Comparison of ENCODE assay signal across 31 cellular contexts in the genomic region with DNA sequence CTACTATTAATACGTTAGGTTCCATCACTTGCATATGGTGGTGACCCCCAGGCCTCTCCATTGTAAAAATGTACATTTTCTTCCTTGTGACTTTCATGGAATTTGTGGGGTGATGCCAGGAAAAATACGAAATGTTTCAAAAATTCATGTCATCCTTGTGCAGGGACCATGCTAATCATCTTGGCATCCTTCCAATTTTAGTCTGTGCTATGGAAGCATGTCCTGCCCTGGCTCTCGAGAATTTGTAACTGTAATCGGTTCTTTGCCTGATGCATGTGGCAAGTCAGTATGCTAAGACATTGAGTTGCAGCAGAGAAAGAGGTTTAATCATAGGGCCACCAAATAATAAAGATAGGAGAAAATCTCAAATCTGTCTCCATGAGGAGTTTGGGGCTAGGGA. TPM values are rescaled to one million over a fixed set of nuclear protein-coding genes. Genes with fewer than 3 reads are reported as not detected.
DNase-seq lines count a peak whose midpoint lies in the region; FAIRE-seq and TF ChIP-seq lines count a peak whose summit lies in the region.
"Had no signal": no experiment of that assay in that cellular context is flagged by ENCODE, and none has a peak within 500 bp of the region (broad histone marks: within the 10 kb centered on the region; RNA-seq: fewer than 3 reads in every experiment).

No MANE protein-coding gene starts in this region.

- no peaks in the 10 kb centered on the region for H3K36me3 Mint-ChIP-seq in neural progenitor cell
- H3K36me3 Mint-ChIP-seq: activated naive CD4-positive, alpha-beta T cell treated with anti-CD3 and anti-CD28 coated beads, Interleukin-2, amount 50 U/mL, for 24 hours; CD4-positive, alpha-beta memory T cell; natural killer cell had no signal

- no peaks in the 10 kb centered on the region for H3K9me3 Mint-ChIP-seq in neural progenitor cell
- H3K9me3 Mint-ChIP-seq: activated CD4-positive, alpha-beta memory T cell treated with anti-CD3 and anti-CD28 coated beads, Interleukin-2, amount 10 ng/mL, durations not matched to agents 7 days and 5 days; activated naive CD4-positive, alpha-beta T cell treated with anti-CD3 and anti-CD28 coated beads, Interleukin-2, amount 50 U/mL, for 24 hours; activated T-helper 17 cell treated with anti-CD3 and anti-CD28 coated beads, Interleukin-2, amount 50 U/mL, for 72 hours; dendritic cell treated with granulocyte-macrophage colony-stimulating factor and Interleukin-4, amounts not matched to agents 40 ng/mL and 50 ng/mL, for 4 days; GM23338; natural killer cell; stimulated activated naive CD8-positive, alpha-beta T cell treated with anti-CD3 and anti-CD28 coated beads, Interleukin-15, Interleukin-2, amounts not matched to agents 100 ng/mL and 50 ng/mL, for 24 hours had no signal

- FAIRE-seq in GM19239 (lab: Jason Lieb, UNC), result no peak
- FAIRE-seq: HepG2, small intestine had no signal

- H3K4me1 Mint-ChIP-seq in neural progenitor cell, result peaks cover 3% of the 10 kb centered on the region
- H3K4me1 Mint-ChIP-seq: activated CD4-positive, alpha-beta memory T cell treated with anti-CD3 and anti-CD28 coated beads, Interleukin-2, amount 10 ng/mL, durations not matched to agents 7 days and 5 days; activated naive CD4-positive, alpha-beta T cell treated with anti-CD3 and anti-CD28 coated beads, Interleukin-2, amount 50 U/mL, for 24 hours; activated T-helper 17 cell treated with anti-CD3 and anti-CD28 coated beads, Interleukin-2, amount 50 U/mL, for 72 hours; CD4-positive, alpha-beta memory T cell; GM23338; natural killer cell had no signal

- H3K27ac Mint-ChIP-seq in neural progenitor cell, result no peak overlapping the region
- H3K27ac Mint-ChIP-seq: activated CD4-positive, alpha-beta memory T cell treated with anti-CD3 and anti-CD28 coated beads, Interleukin-2, amount 10 ng/mL, durations not matched to agents 7 days and 5 days; activated T-helper 17 cell treated with anti-CD3 and anti-CD28 coated beads, Interleukin-2, amount 50 U/mL, for 72 hours; CD4-positive, alpha-beta memory T cell; dendritic cell treated with granulocyte-macrophage colony-stimulating factor and Interleukin-4, amounts not matched to agents 40 ng/mL and 50 ng/mL, for 4 days; GM23338; natural killer cell; stimulated activated naive CD8-positive, alpha-beta T cell treated with anti-CD3 and anti-CD28 coated beads, Interleukin-15, Interleukin-2, amounts not matched to agents 100 ng/mL and 50 ng/mL, for 24 hours; T-helper 17 cell had no signal

- H3K9ac ChIP-seq in neural progenitor cell, result no peak overlapping the region

- no peaks in the 10 kb centered on the region for H3K9me3 ChIP-seq in neural progenitor cell (ENCODE audit: low read depth)
- H3K9me3 ChIP-seq in tibial nerve, result no peaks in the 10 kb centered on the region
- H3K9me3 ChIP-seq: lower lobe of right lung, thyroid gland had no signal

- H2AFZ ChIP-seq in neural progenitor cell (replicated peaks), result peak overlapping the region; percentile 23
- H2AFZ ChIP-seq: GM23338 had no signal

- 33 to 34% methylated on average over 4 of the region's 4 CpGs for WGBS in tibial nerve, 2 donors

- TF ChIP-seq CTCF in neural progenitor cell (IDR thresholded peaks at IDR 0.05) (no peak), tibial nerve (IDR thresholded peaks at IDR 0.05) (no peak)

- no peaks in the 10 kb centered on the region for H3K4me1 ChIP-seq in neural progenitor cell
- no peaks in the 10 kb centered on the region for H3K4me1 ChIP-seq in tibial nerve
- H3K4me1 ChIP-seq: lower lobe of right lung, thyroid gland had no signal

- TF ChIP-seq POLR2A in tibial nerve (IDR thresholded peaks at IDR 0.05), result no peak

- H3K27me3 ChIP-seq in neural progenitor cell (no peaks in the 10 kb centered on the region), tibial nerve (no peaks in the 10 kb centered on the region)
- H3K27me3 ChIP-seq: thyroid gland had no signal

- no peak for TF ChIP-seq EP300 in tibial nerve (IDR thresholded peaks at IDR 0.05)

- in situ Hi-C loops in G401 (cut with HindIII; ENCODE audit: low sequenced_read_pairs), result no loop called here

- H4K20me1 ChIP-seq in neural progenitor cell (ENCODE audit: low read depth), result no peaks in the 10 kb centered on the region

- no peak overlapping the region for H3K4me3 Mint-ChIP-seq in neural progenitor cell
- H3K4me3 Mint-ChIP-seq: activated CD4-positive, alpha-beta memory T cell treated with anti-CD3 and anti-CD28 coated beads, Interleukin-2, amount 10 ng/mL, durations not matched to agents 7 days and 5 days; activated naive CD4-positive, alpha-beta T cell treated with anti-CD3 and anti-CD28 coated beads, Interleukin-2, amount 50 U/mL, for 24 hours; activated T-helper 17 cell treated with anti-CD3 and anti-CD28 coated beads, Interleukin-2, amount 50 U/mL, for 72 hours; CD4-positive, alpha-beta memory T cell; dendritic cell treated with granulocyte-macrophage colony-stimulating factor and Interleukin-4, amounts not matched to agents 40 ng/mL and 50 ng/mL, for 4 days; GM23338; natural killer cell; stimulated activated naive CD8-positive, alpha-beta T cell treated with anti-CD3 and anti-CD28 coated beads, Interleukin-15, Interleukin-2, amounts not matched to agents 100 ng/mL and 50 ng/mL, for 24 hours; T-helper 17 cell had no signal

- H3K79me2 ChIP-seq in neural progenitor cell (ENCODE audit: low read depth), result no peaks in the 10 kb centered on the region

- H3K36me3 ChIP-seq in neural progenitor cell (no peaks in the 10 kb centered on the region), tibial nerve (no peaks in the 10 kb centered on the region)
- H3K36me3 ChIP-seq: lower lobe of right lung, thyroid gland had no signal

- no peak overlapping the region for H3K4me3 ChIP-seq in neural progenitor cell
- no peak overlapping the region for H3K4me3 ChIP-seq in tibial nerve
- H3K4me3 ChIP-seq: GM23338, lower lobe of right lung, SK-N-MC, thyroid gland had no signal

- no peak overlapping the region for H3K4me2 ChIP-seq in neural progenitor cell
- H3K4me2 ChIP-seq: GM23338 had no signal

- H3F3A ChIP-seq in neural progenitor cell (ENCODE audit: low read depth), result no peaks in the 10 kb centered on the region

- H3K27ac ChIP-seq in neural progenitor cell, result no peak overlapping the region
- no peak overlapping the region for H3K27ac ChIP-seq in tibial nerve
- H3K27ac ChIP-seq: lower lobe of right lung, SK-N-MC, thyroid gland had no signal

- no peaks in the 10 kb centered on the region for H3K27me3 Mint-ChIP-seq in neural progenitor cell (ENCODE audit: insufficient read depth, low read depth)

- peak; percentile 37 for DNase-seq in G401 (ENCODE audit: low spot score)
- DNase-seq in NCI-H2171 treated with DMSO at 0.1 percent for 48 hours (lab: John Stamatoyannopoulos, UW), result peak; percentile 31
- peak; percentile 73 for DNase-seq in dermis blood vessel endothelial cell
- DNase-seq in neural progenitor cell (ENCODE audit: low spot score), result no peak
- DNase-seq in tibial nerve (ENCODE audit: low spot score in 2 of 2), result no peak
- no peak for DNase-seq in GM19239 (ENCODE audit: insufficient read length, low spot score)
- no peak for DNase-seq in RPMI8226
- no peak for DNase-seq in SIG-M5 treated with dmso at 0.1 percent for 504 hours (lab: John Stamatoyannopoulos, UW; ENCODE audit: unreplicated experiment)
- DNase-seq: activated CD4-positive, alpha-beta memory T cell treated with anti-CD3 and anti-CD28 coated beads, Interleukin-2, amount 10 ng/mL, durations not matched to agents 7 days and 5 days; activated CD4-positive, CD25-positive, alpha-beta regulatory T cell treated with anti-CD3 and anti-CD28 coated beads, Interleukin-2, amount 50 U/mL, for 72 hours; activated CD8-positive, alpha-beta memory T cell treated with anti-CD3 and anti-CD28 coated beads, Interleukin-2, amount 50 U/mL, for 48 hours; anterior cingulate cortex; CD4-positive, alpha-beta memory T cell; head of caudate nucleus; kidney glomerular epithelial cell; lower lobe of right lung; natural killer cell; NCI-H1048; NCI-H187 treated with DMSO at 0.1 percent for 48 hours; NCI-H345; NCI-H774; small intestine; T-helper 17 cell; thyroid gland had no signal

RNA-seq across cellular contexts. Expression of a gene that starts 14.3 kb away (rescaled TPM):
- total RNA-seq in G401 (2014; rRNA removed; shearing (Covaris generic)), result 9.9 and 10.8 TPM in 2 replicates
- total RNA-seq in dermis blood vessel endothelial cell (7.8 and 13.9 TPM in 2 replicates), neural progenitor cell (ENCODE audit: low replicate concordance) (11.4 and 13.4 TPM in 2 replicates), tibial nerve (1 to 10 TPM; 1.5 to 5.7 (median 2.7) TPM)

Comparison
In these comparisons a context has a peak if more than half of its experiments do, and no peak if none do; other contexts are left out.
1. DNase-seq: peak in G401 (single experiment), NCI-H2171 treated with DMSO at 0.1 percent for 48 hours (single experiment) and dermis blood vessel endothelial cell (single experiment); none in neural progenitor cell (single experiment), tibial nerve (0 of 2), GM19239 (single experiment), RPMI8226 (single experiment) and SIG-M5 treated with dmso at 0.1 percent for 504 hours (single experiment).